1 cellular context compared by ENCODE assay signal in the genomic region with DNA sequence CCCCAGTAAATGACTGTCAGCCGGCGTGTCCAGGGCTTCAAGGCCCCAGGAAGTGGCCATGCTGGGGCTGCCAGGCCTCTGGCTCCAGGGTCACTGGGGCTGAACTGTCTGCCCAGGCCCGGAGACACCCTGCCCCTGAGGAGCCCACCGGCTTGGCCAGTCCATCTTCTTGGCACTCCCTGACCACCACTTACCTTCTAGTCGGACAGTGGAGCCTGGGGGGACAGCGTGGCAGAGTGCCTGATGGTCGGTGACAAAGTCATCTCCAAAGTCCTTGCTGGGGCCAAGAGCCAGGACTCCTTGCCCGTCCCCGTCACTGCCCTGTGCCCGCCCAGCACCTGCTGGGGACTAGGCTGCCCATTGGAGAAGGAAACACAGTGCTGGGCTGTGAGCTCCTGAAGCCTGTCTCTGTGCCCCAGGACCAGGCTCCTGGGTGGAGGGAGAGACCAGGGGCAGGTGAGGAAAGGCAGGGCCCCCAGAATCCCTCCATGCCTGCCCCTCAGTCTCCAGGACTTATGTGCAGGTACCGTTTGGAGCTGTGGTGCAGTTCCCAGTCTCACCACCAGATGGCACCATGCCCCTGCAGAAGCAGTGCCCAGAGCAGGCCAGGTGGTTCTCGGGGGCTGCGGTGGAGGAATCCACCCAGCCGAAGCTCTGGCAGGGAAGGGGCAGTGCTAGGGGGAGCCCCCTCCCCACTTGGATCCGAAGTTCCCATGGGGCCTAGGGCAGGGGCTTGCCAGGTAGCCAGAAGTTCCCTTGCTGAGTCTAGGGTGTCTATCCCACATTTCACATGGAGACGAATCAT.
TF ChIP-seq lines count a peak whose summit lies in the region.

No MANE protein-coding gene starts in this region.

TF ChIP-seq in K562, 482 proteins besides CTCF, POLR2A, EP300 and RAD21 (continued from another document and continues in another):
- TF ChIP-seq, protein P1, sequence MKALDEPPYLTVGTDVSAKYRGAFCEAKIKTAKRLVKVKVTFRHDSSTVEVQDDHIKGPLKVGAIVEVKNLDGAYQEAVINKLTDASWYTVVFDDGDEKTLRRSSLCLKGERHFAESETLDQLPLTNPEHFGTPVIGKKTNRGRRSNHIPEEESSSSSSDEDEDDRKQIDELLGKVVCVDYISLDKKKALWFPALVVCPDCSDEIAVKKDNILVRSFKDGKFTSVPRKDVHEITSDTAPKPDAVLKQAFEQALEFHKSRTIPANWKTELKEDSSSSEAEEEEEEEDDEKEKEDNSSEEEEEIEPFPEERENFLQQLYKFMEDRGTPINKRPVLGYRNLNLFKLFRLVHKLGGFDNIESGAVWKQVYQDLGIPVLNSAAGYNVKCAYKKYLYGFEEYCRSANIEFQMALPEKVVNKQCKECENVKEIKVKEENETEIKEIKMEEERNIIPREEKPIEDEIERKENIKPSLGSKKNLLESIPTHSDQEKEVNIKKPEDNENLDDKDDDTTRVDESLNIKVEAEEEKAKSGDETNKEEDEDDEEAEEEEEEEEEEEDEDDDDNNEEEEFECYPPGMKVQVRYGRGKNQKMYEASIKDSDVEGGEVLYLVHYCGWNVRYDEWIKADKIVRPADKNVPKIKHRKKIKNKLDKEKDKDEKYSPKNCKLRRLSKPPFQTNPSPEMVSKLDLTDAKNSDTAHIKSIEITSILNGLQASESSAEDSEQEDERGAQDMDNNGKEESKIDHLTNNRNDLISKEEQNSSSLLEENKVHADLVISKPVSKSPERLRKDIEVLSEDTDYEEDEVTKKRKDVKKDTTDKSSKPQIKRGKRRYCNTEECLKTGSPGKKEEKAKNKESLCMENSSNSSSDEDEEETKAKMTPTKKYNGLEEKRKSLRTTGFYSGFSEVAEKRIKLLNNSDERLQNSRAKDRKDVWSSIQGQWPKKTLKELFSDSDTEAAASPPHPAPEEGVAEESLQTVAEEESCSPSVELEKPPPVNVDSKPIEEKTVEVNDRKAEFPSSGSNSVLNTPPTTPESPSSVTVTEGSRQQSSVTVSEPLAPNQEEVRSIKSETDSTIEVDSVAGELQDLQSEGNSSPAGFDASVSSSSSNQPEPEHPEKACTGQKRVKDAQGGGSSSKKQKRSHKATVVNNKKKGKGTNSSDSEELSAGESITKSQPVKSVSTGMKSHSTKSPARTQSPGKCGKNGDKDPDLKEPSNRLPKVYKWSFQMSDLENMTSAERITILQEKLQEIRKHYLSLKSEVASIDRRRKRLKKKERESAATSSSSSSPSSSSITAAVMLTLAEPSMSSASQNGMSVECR (CRISPR knock-in tag; IDR thresholded peaks at IDR 0.05), result no peak; the same call in 1 of the 2 replicates
- TF ChIP-seq HDGF (IDR thresholded peaks at IDR 0.05), result peak; percentile 100
- TF ChIP-seq JUND (IDR thresholded peaks at IDR 0.05; ENCODE audit: borderline replicate concordance, low read depth, low read length), result peak; percentile 59
- no peak for TF ChIP-seq JUND (tag; IDR thresholded peaks at IDR 0.05; ENCODE audit: borderline replicate concordance, low read depth, low read length)
- TF ChIP-seq ZNF436 (CRISPR knock-in tag; IDR thresholded peaks at IDR 0.05), result no peak
- TF ChIP-seq FOXJ2 (tag; IDR thresholded peaks at IDR 0.05), result no peak
- TF ChIP-seq, protein P2, sequence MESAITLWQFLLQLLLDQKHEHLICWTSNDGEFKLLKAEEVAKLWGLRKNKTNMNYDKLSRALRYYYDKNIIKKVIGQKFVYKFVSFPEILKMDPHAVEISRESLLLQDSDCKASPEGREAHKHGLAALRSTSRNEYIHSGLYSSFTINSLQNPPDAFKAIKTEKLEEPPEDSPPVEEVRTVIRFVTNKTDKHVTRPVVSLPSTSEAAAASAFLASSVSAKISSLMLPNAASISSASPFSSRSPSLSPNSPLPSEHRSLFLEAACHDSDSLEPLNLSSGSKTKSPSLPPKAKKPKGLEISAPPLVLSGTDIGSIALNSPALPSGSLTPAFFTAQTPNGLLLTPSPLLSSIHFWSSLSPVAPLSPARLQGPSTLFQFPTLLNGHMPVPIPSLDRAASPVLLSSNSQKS (CRISPR knock-in tag; IDR thresholded peaks at IDR 0.05), result no peak
- TF ChIP-seq, protein P3, sequence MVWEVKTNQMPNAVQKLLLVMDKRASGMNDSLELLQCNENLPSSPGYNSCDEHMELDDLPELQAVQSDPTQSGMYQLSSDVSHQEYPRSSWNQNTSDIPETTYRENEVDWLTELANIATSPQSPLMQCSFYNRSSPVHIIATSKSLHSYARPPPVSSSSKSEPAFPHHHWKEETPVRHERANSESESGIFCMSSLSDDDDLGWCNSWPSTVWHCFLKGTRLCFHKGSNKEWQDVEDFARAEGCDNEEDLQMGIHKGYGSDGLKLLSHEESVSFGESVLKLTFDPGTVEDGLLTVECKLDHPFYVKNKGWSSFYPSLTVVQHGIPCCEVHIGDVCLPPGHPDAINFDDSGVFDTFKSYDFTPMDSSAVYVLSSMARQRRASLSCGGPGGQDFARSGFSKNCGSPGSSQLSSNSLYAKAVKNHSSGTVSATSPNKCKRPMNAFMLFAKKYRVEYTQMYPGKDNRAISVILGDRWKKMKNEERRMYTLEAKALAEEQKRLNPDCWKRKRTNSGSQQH (CRISPR knock-in tag; IDR thresholded peaks at IDR 0.05), result peak; percentile 94
- TF ChIP-seq, protein P4, sequence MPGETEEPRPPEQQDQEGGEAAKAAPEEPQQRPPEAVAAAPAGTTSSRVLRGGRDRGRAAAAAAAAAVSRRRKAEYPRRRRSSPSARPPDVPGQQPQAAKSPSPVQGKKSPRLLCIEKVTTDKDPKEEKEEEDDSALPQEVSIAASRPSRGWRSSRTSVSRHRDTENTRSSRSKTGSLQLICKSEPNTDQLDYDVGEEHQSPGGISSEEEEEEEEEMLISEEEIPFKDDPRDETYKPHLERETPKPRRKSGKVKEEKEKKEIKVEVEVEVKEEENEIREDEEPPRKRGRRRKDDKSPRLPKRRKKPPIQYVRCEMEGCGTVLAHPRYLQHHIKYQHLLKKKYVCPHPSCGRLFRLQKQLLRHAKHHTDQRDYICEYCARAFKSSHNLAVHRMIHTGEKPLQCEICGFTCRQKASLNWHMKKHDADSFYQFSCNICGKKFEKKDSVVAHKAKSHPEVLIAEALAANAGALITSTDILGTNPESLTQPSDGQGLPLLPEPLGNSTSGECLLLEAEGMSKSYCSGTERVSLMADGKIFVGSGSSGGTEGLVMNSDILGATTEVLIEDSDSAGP (CRISPR knock-in tag; IDR thresholded peaks at IDR 0.05), result peak; percentile 52; the same call in 1 of the 2 replicates
- peak; percentile 91; the same call in 1 of the 2 replicates for TF ChIP-seq ZFPM2 (CRISPR knock-in tag; IDR thresholded peaks at IDR 0.05)
- TF ChIP-seq ZNF311 (CRISPR knock-in tag; IDR thresholded peaks at IDR 0.05), result no peak
- TF ChIP-seq DNMT1 (IDR thresholded peaks at IDR 0.05), result no peak
- TF ChIP-seq KLF13 (tag; IDR thresholded peaks at IDR 0.05; ENCODE audit: borderline replicate concordance, low read depth), result peak; percentile 4; the same call in 1 of the 2 replicates
- TF ChIP-seq CCNT2 (IDR thresholded peaks at IDR 0.05; ENCODE audit: borderline replicate concordance, extremely low read depth, insufficient read length, low read depth, low read length), result no peak
- no peak for TF ChIP-seq HMG20A (CRISPR knock-in tag; conservative IDR thresholded peaks at IDR 0.05)
- TF ChIP-seq, protein P5, sequence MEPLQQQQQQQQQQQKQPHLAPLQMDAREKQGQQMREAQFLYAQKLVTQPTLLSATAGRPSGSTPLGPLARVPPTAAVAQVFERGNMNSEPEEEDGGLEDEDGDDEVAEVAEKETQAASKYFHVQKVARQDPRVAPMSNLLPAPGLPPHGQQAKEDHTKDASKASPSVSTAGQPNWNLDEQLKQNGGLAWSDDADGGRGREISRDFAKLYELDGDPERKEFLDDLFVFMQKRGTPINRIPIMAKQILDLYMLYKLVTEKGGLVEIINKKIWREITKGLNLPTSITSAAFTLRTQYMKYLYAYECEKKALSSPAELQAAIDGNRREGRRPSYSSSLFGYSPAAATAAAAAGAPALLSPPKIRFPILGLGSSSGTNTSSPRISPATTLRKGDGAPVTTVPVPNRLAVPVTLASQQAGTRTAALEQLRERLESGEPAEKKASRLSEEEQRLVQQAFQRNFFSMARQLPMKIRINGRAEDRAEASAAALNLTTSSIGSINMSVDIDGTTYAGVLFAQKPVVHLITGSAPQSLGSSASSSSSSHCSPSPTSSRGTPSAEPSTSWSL (CRISPR knock-in tag; IDR thresholded peaks at IDR 0.05; ENCODE audit: borderline replicate concordance), result peak; percentile 66; the same call in 1 of the 2 replicates
- TF ChIP-seq, protein P6, sequence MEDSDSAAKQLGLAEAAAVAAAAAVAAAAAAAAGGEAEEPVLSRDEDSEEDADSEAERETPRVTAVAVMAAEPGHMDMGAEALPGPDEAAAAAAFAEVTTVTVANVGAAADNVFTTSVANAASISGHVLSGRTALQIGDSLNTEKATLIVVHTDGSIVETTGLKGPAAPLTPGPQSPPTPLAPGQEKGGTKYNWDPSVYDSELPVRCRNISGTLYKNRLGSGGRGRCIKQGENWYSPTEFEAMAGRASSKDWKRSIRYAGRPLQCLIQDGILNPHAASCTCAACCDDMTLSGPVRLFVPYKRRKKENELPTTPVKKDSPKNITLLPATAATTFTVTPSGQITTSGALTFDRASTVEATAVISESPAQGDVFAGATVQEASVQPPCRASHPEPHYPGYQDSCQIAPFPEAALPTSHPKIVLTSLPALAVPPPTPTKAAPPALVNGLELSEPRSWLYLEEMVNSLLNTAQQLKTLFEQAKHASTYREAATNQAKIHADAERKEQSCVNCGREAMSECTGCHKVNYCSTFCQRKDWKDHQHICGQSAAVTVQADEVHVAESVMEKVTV (CRISPR knock-in tag; IDR thresholded peaks at IDR 0.05), result peak; percentile 100
- TF ChIP-seq, protein P7, sequence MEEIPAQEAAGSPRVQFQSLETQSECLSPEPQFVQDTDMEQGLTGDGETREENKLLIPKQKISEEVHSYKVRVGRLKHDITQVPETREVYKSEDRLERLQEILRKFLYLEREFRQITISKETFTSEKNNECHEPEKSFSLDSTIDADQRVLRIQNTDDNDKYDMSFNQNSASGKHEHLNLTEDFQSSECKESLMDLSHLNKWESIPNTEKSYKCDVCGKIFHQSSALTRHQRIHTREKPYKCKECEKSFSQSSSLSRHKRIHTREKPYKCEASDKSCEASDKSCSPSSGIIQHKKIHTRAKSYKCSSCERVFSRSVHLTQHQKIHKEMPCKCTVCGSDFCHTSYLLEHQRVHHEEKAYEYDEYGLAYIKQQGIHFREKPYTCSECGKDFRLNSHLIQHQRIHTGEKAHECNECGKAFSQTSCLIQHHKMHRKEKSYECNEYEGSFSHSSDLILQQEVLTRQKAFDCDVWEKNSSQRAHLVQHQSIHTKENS (CRISPR knock-in tag; IDR thresholded peaks at IDR 0.05), result no peak
- no peak for TF ChIP-seq NFXL1 (CRISPR knock-in tag; IDR thresholded peaks at IDR 0.05)
- TF ChIP-seq, protein P8, sequence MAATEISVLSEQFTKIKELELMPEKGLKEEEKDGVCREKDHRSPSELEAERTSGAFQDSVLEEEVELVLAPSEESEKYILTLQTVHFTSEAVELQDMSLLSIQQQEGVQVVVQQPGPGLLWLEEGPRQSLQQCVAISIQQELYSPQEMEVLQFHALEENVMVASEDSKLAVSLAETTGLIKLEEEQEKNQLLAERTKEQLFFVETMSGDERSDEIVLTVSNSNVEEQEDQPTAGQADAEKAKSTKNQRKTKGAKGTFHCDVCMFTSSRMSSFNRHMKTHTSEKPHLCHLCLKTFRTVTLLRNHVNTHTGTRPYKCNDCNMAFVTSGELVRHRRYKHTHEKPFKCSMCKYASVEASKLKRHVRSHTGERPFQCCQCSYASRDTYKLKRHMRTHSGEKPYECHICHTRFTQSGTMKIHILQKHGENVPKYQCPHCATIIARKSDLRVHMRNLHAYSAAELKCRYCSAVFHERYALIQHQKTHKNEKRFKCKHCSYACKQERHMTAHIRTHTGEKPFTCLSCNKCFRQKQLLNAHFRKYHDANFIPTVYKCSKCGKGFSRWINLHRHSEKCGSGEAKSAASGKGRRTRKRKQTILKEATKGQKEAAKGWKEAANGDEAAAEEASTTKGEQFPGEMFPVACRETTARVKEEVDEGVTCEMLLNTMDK (IDR thresholded peaks at IDR 0.05; ENCODE audit: borderline replicate concordance, insufficient read depth, low read depth, low read length, poor library complexity, severe bottlenecking), result peak; percentile 42
- TF ChIP-seq BACH1 (tag; IDR thresholded peaks at IDR 0.05), result no peak
- no peak for TF ChIP-seq HNRNPK (IDR thresholded peaks at IDR 0.05; ENCODE audit: low read depth, low read length, poor library complexity, severe bottlenecking)
- TF ChIP-seq NR2F6 (CRISPR knock-in tag; IDR thresholded peaks at IDR 0.05), result no peak
- TF ChIP-seq RBM34 (IDR thresholded peaks at IDR 0.05; ENCODE audit: borderline replicate concordance, insufficient read depth, low read length), result no peak
- peak; percentile 83; the same call in 1 of the 2 replicates for TF ChIP-seq ERF (CRISPR knock-in tag; IDR thresholded peaks at IDR 0.05)
- TF ChIP-seq SMARCE1 (IDR thresholded peaks at IDR 0.05), result no peak
- TF ChIP-seq GTF2E2 (tag; IDR thresholded peaks at IDR 0.05), result no peak
- no peak for TF ChIP-seq ADNP (tag; IDR thresholded peaks at IDR 0.05)
- TF ChIP-seq, protein P9, sequence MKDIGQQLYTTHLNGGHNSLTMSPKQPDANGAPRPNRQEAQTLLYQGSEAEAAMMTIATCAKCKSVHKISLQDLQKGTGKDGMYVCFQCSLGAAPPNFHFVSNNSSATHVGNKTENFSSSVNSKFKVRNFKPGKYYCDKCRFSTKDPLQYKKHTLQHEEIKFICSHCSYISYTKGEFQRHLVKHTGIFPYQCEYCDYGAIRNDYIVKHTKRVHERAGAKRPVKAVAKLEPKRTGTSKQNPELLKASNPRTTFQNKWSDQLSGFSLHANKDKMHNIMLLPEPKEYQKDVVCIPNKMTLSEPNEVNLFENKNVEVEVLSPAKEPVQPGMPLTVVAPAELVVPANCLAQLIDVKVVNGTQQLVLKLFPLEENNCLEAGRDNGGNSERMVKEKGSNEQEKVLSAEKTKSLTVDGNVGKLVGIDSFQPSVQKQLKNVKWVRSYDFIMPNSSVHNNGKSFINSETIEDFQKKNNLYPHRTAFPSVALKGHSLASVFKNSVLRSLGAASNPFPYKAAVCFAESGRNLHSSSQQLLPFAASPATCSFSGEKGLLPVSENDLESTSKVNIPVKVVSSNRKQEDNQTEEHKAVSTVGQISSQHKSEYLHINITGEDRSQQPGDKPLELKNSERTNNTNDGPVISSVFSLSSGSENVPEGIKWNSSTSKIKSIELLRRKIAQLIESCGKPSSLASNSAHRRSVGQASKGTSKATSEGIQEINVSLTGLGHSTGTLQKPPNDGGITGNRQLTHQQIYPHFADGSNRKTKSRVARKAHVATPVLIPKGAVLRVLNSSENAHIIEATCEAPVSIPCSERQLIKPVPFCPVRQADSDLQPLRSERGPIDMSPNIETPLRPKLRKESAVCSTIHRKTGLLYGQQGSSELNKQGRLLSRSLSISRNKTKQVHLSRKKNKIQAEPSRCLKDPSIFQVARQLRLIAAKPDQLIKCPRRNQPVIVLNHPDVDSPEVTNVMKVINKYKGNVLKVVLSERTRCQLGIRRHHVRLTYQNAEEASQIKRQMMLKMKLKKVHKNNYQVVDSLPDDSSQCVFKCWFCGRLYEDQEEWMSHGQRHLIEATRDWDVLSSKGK (CRISPR knock-in tag; IDR thresholded peaks at IDR 0.05), result no peak
- no peak for TF ChIP-seq EWSR1 (IDR thresholded peaks at IDR 0.05; ENCODE audit: borderline replicate concordance, low read depth, partially characterized antibody)
- TF ChIP-seq IFI16 (CRISPR knock-in tag; IDR thresholded peaks at IDR 0.05), result no peak
- no peak for TF ChIP-seq FOXA3 (CRISPR knock-in tag; conservative IDR thresholded peaks at IDR 0.05 in 1 of 2, IDR thresholded peaks at IDR 0.05 in 1 of 2)
- TF ChIP-seq HOXB6 (CRISPR knock-in tag; IDR thresholded peaks at IDR 0.05; ENCODE audit: borderline replicate concordance), result peak; percentile 87
